ENCODE assay signal across 22 cellular contexts in the genomic region with DNA sequence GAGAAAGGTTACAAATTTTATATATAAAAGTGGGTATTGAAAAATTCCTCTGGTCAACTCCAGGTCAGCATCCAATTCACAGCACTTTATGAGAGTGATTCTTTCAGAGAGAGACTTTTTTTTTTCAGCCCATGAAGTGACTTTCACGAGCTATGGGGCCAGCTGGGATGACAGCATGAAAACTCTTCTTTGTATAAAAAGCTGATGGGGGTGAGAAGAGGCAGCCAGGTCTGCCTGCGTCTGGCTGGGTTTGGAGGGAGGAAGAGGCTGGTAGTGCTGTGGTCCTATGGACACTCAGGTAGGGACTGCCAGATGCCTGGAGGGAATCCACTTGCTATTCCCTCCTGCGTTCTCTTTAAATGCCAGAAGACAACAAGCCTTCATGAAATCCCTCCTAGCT.
"Had no signal": no experiment of that assay in that cellular context is flagged by ENCODE, and none has a peak within 500 bp of the region (broad histone marks: within the 10 kb centered on the region; RNA-seq: fewer than 3 reads in every experiment).

No MANE protein-coding gene starts in this region.

- H3K27ac ChIP-seq: neutrophil, pancreas, right atrium auricular region, testis, tibial artery had no signal

- H3K4me1 Mint-ChIP-seq: naive B cell had no signal

- H3K9me3 Mint-ChIP-seq: stimulated activated naive CD8-positive, alpha-beta T cell treated with anti-CD3 and anti-CD28 coated beads, Interleukin-15, amount 100 ng/mL, for 72 hours; type B pancreatic cell had no signal

- H3K4me3 Mint-ChIP-seq: naive B cell; natural killer cell treated with Interleukin-12 subunit alpha and Interleukin-12 subunit beta and Interleukin-15 and Interleukin-18, amount 100 ng/mL, for 72 hours; neural crest cell; stimulated activated naive CD8-positive, alpha-beta T cell treated with anti-CD3 and anti-CD28 coated beads, Interleukin-15, amount 100 ng/mL, for 72 hours; type B pancreatic cell had no signal

- H3K27me3 ChIP-seq: pancreas, right atrium auricular region, testis had no signal

- H3K4me3 ChIP-seq: pancreas, right atrium auricular region, smooth muscle cell, testis, tibial artery had no signal

- H3K4me1 ChIP-seq: right atrium auricular region, tibial artery had no signal

- ATAC-seq: left ventricle myocardium superior; natural killer cell treated with Interleukin-12 subunit alpha and Interleukin-12 subunit beta and Interleukin-15 and Interleukin-18, amount 100 ng/mL, for 72 hours; pancreas; sciatic nerve; stimulated activated naive CD8-positive, alpha-beta T cell treated with anti-CD3 and anti-CD28 coated beads, Interleukin-15, amount 100 ng/mL, for 72 hours had no signal

- H3K4me2 ChIP-seq: smooth muscle cell had no signal

- H3K27ac Mint-ChIP-seq: naive B cell; natural killer cell treated with Interleukin-12 subunit alpha and Interleukin-12 subunit beta and Interleukin-15 and Interleukin-18, amount 100 ng/mL, for 72 hours; progenitor cell of endocrine pancreas; stimulated activated naive CD8-positive, alpha-beta T cell treated with anti-CD3 and anti-CD28 coated beads, Interleukin-15, amount 100 ng/mL, for 72 hours; type B pancreatic cell had no signal

- H3K36me3 Mint-ChIP-seq: naive B cell; natural killer cell treated with Interleukin-12 subunit alpha and Interleukin-12 subunit beta and Interleukin-15 and Interleukin-18, amount 100 ng/mL, for 72 hours; type B pancreatic cell had no signal

- H3K36me3 ChIP-seq: neutrophil, pancreas, right atrium auricular region, tibial artery had no signal

- DNase-seq: central memory CD4-positive, alpha-beta T cell; cortex of kidney; effector CD4-positive, alpha-beta T cell; left ventricle myocardium superior; naive B cell; pancreas; stimulated activated CD4-positive, alpha-beta T cell treated with anti-CD3 and anti-CD28 coated beads, Interleukin-12 subunit alpha, Interleukin-12 subunit beta, amount 100 ng/mL, for 4 hours; stimulated activated CD4-positive, alpha-beta T cell treated with anti-CD3 and anti-CD28 coated beads, Interleukin-1b, Interleukin-23, amount 100 ng/mL, for 48 hours; stimulated activated CD4-positive, alpha-beta T cell treated with anti-CD3 and anti-CD28 coated beads, Interleukin-4, amount 100 ng/mL, for 1 hour; stimulated activated CD8-positive, alpha-beta memory T cell treated with anti-CD3 and anti-CD28 coated beads, Interleukin-4, amount 100 ng/mL, for 48 hours; stimulated activated naive CD4-positive, alpha-beta T cell; stimulated activated naive CD8-positive, alpha-beta T cell treated with anti-CD3 and anti-CD28 coated beads, Interleukin-15, amount 100 ng/mL, for 72 hours; testis; tibial artery had no signal
